8 cellular contexts compared by ENCODE assay signal in genomic region chr17:81683584-81684441, GRCh38. TPM values are rescaled to one million over a fixed set of nuclear protein-coding genes. Genes with fewer than 3 reads are reported as not detected.
DNase-seq lines count a peak whose midpoint lies in the region; ATAC-seq and TF ChIP-seq lines count a peak whose summit lies in the region.

Gene ARL16 (minus strand): TSS chr17:81683797. CDS start chr17:81683753, 44 bp downstream.
Gene HGS (plus strand): TSS chr17:81684011. CDS start chr17:81684067, 56 bp downstream.

- H3K9me3 ChIP-seq in left ventricle myocardium inferior (replicated peaks): no peaks in the 10 kb centered on the region

- H3K4me3 ChIP-seq in left ventricle myocardium inferior: peak within 1 kb of the TSS; percentile 96

- TF ChIP-seq CTCF in left ventricle myocardium inferior (IDR thresholded peaks at IDR 0.05; ENCODE audit: borderline replicate concordance) (no peak), progenitor cell of endocrine pancreas (IDR thresholded peaks at IDR 0.05; ENCODE audit: unreplicated experiment) (no peak)

- peak; percentile 97 to 98 for DNase-seq in NCI-H187 (lab: John Stamatoyannopoulos, UW)
- peak; percentile 92 to 99 (median 96) for DNase-seq in T-helper 2 cell
- peak; percentile 97 for DNase-seq in left ventricle myocardium inferior
- DNase-seq in progenitor cell of endocrine pancreas (ENCODE audit: low spot score, unreplicated experiment): peak; percentile 97
- DNase-seq in ureter (ENCODE audit: low spot score): peak; percentile 98

- peak within 1 kb of the TSS; percentile 67 for H3K27ac ChIP-seq in angular gyrus (ENCODE audit: low read depth, low read length)
- H3K27ac ChIP-seq in left ventricle myocardium inferior (replicated peaks): peak within 1 kb of the TSS; percentile 92

- H3K27me3 Mint-ChIP-seq in progenitor cell of endocrine pancreas: no peaks in the 10 kb centered on the region

- H3K9me3 Mint-ChIP-seq in progenitor cell of endocrine pancreas (ENCODE audit: low read depth): no peaks in the 10 kb centered on the region

- intact Hi-C loops in left ventricle myocardium inferior (cut with micrococcal nuclease): no loop called here

- H3K36me3 ChIP-seq in left ventricle myocardium inferior: peaks cover 33% of the 10 kb centered on the region

- peaks cover 56% of the 10 kb centered on the region for H3K4me1 ChIP-seq in left ventricle myocardium inferior

- H3K36me3 Mint-ChIP-seq in progenitor cell of endocrine pancreas (ENCODE audit: insufficient read depth): peaks cover 10% of the 10 kb centered on the region

- H3K4me3 Mint-ChIP-seq in progenitor cell of endocrine pancreas (ENCODE audit: low read depth): peak within 1 kb of the TSS; percentile 89

- H3K4me1 Mint-ChIP-seq in progenitor cell of endocrine pancreas (ENCODE audit: low read depth): peaks cover 13% of the 10 kb centered on the region

- ATAC-seq in GM18498 (IDR thresholded peaks at IDR 0.05; ENCODE audit: unreplicated experiment) (peak; percentile 95), HG02938 (IDR thresholded peaks at IDR 0.05; ENCODE audit: unreplicated experiment) (peak; percentile 89)

- H3K27me3 ChIP-seq in left ventricle myocardium inferior (ENCODE audit: low read depth): no peaks in the 10 kb centered on the region

- H3K27ac Mint-ChIP-seq in progenitor cell of endocrine pancreas: peak within 1 kb of the TSS; percentile 94

RNA-seq across cellular contexts. Expression of gene ARL16, which starts in this region (rescaled TPM):
- total RNA-seq in left ventricle myocardium inferior (9.0 TPM), progenitor cell of endocrine pancreas (42.1 TPM in 2 replicates), ureter (35.5 TPM)

RNA-seq across cellular contexts. Expression of gene HGS, which starts in this region (rescaled TPM):
- total RNA-seq in left ventricle myocardium inferior: 50.5 TPM
- total RNA-seq in progenitor cell of endocrine pancreas: 127 and 141 TPM in 2 replicates
- 101 TPM for total RNA-seq in ureter

Comparison
In these comparisons a context has a peak if more than half of its experiments do, and no peak if none do; other contexts are left out.
1. Peak in every context shown above with its lines: DNase-seq, ATAC-seq, H3K4me3 ChIP-seq and H3K27ac ChIP-seq.